13 cellular contexts compared by ENCODE assay signal in the genomic region with DNA sequence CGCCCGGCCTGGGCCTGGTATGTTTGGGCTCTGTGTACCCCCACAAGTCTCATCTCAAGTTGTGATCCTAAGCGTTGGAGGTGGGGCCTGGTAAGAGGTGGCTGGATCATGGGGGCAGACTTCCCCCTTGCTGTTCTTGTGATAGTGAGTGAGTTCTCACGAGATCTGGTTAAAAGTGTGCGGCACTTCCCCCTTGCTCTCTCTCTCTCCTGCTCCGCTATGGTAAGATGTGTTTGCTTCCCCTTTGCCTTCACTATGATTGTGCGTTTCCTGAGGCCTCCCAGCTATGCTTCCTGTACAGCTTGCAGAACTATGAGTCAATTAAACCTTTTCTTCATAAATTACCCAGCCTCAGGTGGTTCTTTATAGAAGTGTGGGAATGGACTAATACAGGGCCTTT. TPM values are rescaled to one million over a fixed set of nuclear protein-coding genes. Genes with fewer than 3 reads are reported as not detected.
DNase-seq lines count a peak whose midpoint lies in the region; ATAC-seq, FAIRE-seq and TF ChIP-seq lines count a peak whose summit lies in the region.
"Had no signal": no experiment of that assay in that cellular context is flagged by ENCODE, and none has a peak within 500 bp of the region (broad histone marks: within the 10 kb centered on the region; RNA-seq: fewer than 3 reads in every experiment).

No MANE protein-coding gene starts in this region.

- no peaks in the 10 kb centered on the region for H3K9me2 ChIP-seq in hepatocyte (replicated peaks; ENCODE audit: insufficient read depth)

- peak overlapping the region; percentile 12 for H3K27ac Mint-ChIP-seq in T-helper 17 cell
- H3K27ac Mint-ChIP-seq: nephron had no signal

- no TSS peak for BruUV-seq in endothelial cell of umbilical vein (replicated peaks; lab: Mats Ljungman, UMichigan)

- H3K9me3 ChIP-seq in T-helper 17 cell (ENCODE audit: control insufficient read depth, low read length, poor library complexity, severe bottlenecking) (no peaks in the 10 kb centered on the region), endothelial cell of umbilical vein (replicated peaks; ENCODE audit: control insufficient read depth, insufficient read depth, low read length) (no peaks in the 10 kb centered on the region), hepatocyte (ENCODE audit: low read depth) (no peaks in the 10 kb centered on the region)
- H3K9me3 ChIP-seq: transverse colon had no signal

- 88% methylated on average over 7 of the region's 7 CpGs for WGBS in hepatocyte (ENCODE audit: low lambda C conversion rate, missing lambda C conversion rate)

- peaks cover 13% of the 10 kb centered on the region for H3K4me1 Mint-ChIP-seq in T-helper 17 cell

- H3K4me3 ChIP-seq in GM12865 (ENCODE audit: low read depth, low read length) (no peak overlapping the region), endothelial cell of umbilical vein (replicated peaks in 1 of 3; ENCODE audit: insufficient read depth in 1 of 3, low read depth in 1 of 3, low read length in 3 of 3) (no peak overlapping the region), hepatocyte (no peak overlapping the region)
- H3K4me3 ChIP-seq: transverse colon had no signal

- peak; percentile 62 for ATAC-seq in T-helper 17 cell

- H3K27me3 Mint-ChIP-seq in T-helper 17 cell, result no peaks in the 10 kb centered on the region

- H3K4me3 Mint-ChIP-seq in T-helper 17 cell, result peak overlapping the region; percentile 3
- H3K4me3 Mint-ChIP-seq: nephron had no signal

- H3K4me1 ChIP-seq in endothelial cell of umbilical vein (ENCODE audit: control insufficient read depth, extremely low read depth, insufficient read depth, low read length) (peaks cover 32% of the 10 kb centered on the region), hepatocyte (ENCODE audit: insufficient read depth) (no peaks in the 10 kb centered on the region)
- H3K4me1 ChIP-seq: transverse colon had no signal

- DNase-seq in Ammon's horn (ENCODE audit: low spot score) (peak; percentile 38), GM12865 (ENCODE audit: low read depth) (peak; percentile 74), T-helper 17 cell (no peak), endothelial cell of umbilical vein (ENCODE audit: low read depth, low spot score) (peak; percentile 90), dedifferentiated amniotic fluid mesenchymal stem cell (ENCODE audit: extremely low spot score) (no peak), T1000 (lab: John Stamatoyannopoulos, UW) (no peak), kidney tubule cell (ENCODE audit: low spot score) (no peak), hepatocyte (ENCODE audit: low spot score) (no peak)
- DNase-seq: DMS 273 treated with DMSO at 0.1 percent for 48 hours, NCI-H1105 treated with DMSO at 0.1 percent for 48 hours, transverse colon had no signal

- H3K36me3 Mint-ChIP-seq in T-helper 17 cell (ENCODE audit: low read depth), result no peaks in the 10 kb centered on the region

- POLR2A ChIA-PET in endothelial cell of umbilical vein (lab: Charles Lee), result no interaction called here

- H2AFZ ChIP-seq in endothelial cell of umbilical vein (ENCODE audit: low read depth, low read length) (peak overlapping the region; percentile 64), hepatocyte (no peak overlapping the region)

- H4K20me1 ChIP-seq in endothelial cell of umbilical vein (replicated peaks; ENCODE audit: control insufficient read depth, extremely low read depth, insufficient read depth, low read length), result no peaks in the 10 kb centered on the region
- H4K20me1 ChIP-seq in hepatocyte (ENCODE audit: insufficient read depth, poor library complexity, severe bottlenecking), result no peaks in the 10 kb centered on the region

- TF ChIP-seq CTCF in GM12865 (IDR thresholded peaks at IDR 0.05; ENCODE audit: insufficient read depth, low read depth, low read length, missing control alignments) (no peak), endothelial cell of umbilical vein (IDR thresholded peaks at IDR 0.05; ENCODE audit: extremely low read depth in 1 of 2, insufficient read depth in 1 of 2, low read depth in 1 of 2, low read length in 2 of 2) (no peak), hepatocyte (IDR thresholded peaks at IDR 0.05; ENCODE audit: poor library complexity) (no peak)

- H3K27me3 ChIP-seq in endothelial cell of umbilical vein (ENCODE audit: control insufficient read depth in 2 of 2, insufficient read depth in 2 of 2, low read length in 2 of 2) (no peaks in the 10 kb centered on the region), hepatocyte (no peaks in the 10 kb centered on the region)
- H3K27me3 ChIP-seq: transverse colon had no signal

- H3K36me3 ChIP-seq in endothelial cell of umbilical vein (ENCODE audit: control insufficient read depth in 2 of 2, extremely low read depth in 1 of 2, insufficient read depth in 2 of 2, low read length in 2 of 2) (no peaks in the 10 kb centered on the region), hepatocyte (replicated peaks; ENCODE audit: insufficient read depth, low read depth) (no peaks in the 10 kb centered on the region)
- H3K36me3 ChIP-seq: transverse colon had no signal

- peak overlapping the region; percentile 67 for H3K27ac ChIP-seq in endothelial cell of umbilical vein (ENCODE audit: insufficient read depth, low read depth, low read length)
- H3K27ac ChIP-seq in hepatocyte, result no peak overlapping the region

- CTCF ChIA-PET in endothelial cell of umbilical vein (lab: Charles Lee), result interaction anchor here (2.6 kb wide), 1 partner anchor 28 kb away, joined by 7 read pairs; no protein-coding TSS in a partner anchor

- H3K4me2 ChIP-seq in endothelial cell of umbilical vein (ENCODE audit: insufficient read depth, low read length), result no peak overlapping the region
- no peak overlapping the region for H3K4me2 ChIP-seq in hepatocyte

- intact Hi-C loops in endothelial cell of umbilical vein (cut with micrococcal nuclease), result loop anchor here (1.0 kb wide), 2 partner anchors 39 to 51 kb away; no protein-coding TSS in a partner anchor

- H3K79me2 ChIP-seq in endothelial cell of umbilical vein (ENCODE audit: control insufficient read depth, insufficient read depth, low read length), result no peaks in the 10 kb centered on the region
- no peaks in the 10 kb centered on the region for H3K79me2 ChIP-seq in hepatocyte

- H3K9me1 ChIP-seq in endothelial cell of umbilical vein (replicated peaks; ENCODE audit: control insufficient read depth, extremely low read depth, insufficient read depth, low read length), result no peaks in the 10 kb centered on the region

- dilution Hi-C loops in endothelial cell of umbilical vein (cut with MboI; ENCODE audit: extremely low pct_ligation_motif_present, low sequenced_read_pairs), result no loop called here

- FAIRE-seq in endothelial cell of umbilical vein (lab: Jason Lieb, UNC), result peak; percentile 98
- FAIRE-seq: H54 had no signal

- no peak overlapping the region for H3K9ac ChIP-seq in endothelial cell of umbilical vein (replicated peaks; ENCODE audit: extremely low read depth, insufficient read depth, low read length)

- TF ChIP-seq POLR2A in endothelial cell of umbilical vein (IDR thresholded peaks at IDR 0.05; ENCODE audit: low read depth, low read length), result no peak

TF ChIP-seq in endothelial cell of umbilical vein, 7 proteins besides CTCF, POLR2A, EP300 and RAD21:
- no peak for TF ChIP-seq MYC (IDR thresholded peaks at IDR 0.05; ENCODE audit: low read depth, low read length)
- TF ChIP-seq JUN (IDR thresholded peaks at IDR 0.05; ENCODE audit: borderline replicate concordance, insufficient read depth, insufficient read length, low read depth), result peak; percentile 42
- TF ChIP-seq POLR2AphosphoS5 (IDR thresholded peaks at IDR 0.05; ENCODE audit: insufficient read depth, low read depth, low read length), result peak; percentile 20
- peak; percentile 44 for TF ChIP-seq FOS (IDR thresholded peaks at IDR 0.05; ENCODE audit: borderline replicate concordance, insufficient read depth, low read length)

RNA-seq across cellular contexts. Expression of gene CHST7, which starts 53.0 kb away (rescaled TPM):
- total RNA-seq in T-helper 17 cell (1 to 10 TPM; 6.3 to 6.6 TPM), endothelial cell of umbilical vein (9.8 and 11.2 TPM in 2 replicates), hepatocyte (5.5 and 5.6 TPM in 2 replicates)
- polyA plus RNA-seq in endothelial cell of umbilical vein (4.5 and 5.2 TPM in 2 replicates), hepatocyte (2.3 and 7.8 TPM in 2 replicates)
- polyA plus RNA-seq in endothelial cell of umbilical vein (2011; cell fraction: cytosol; rRNA removed), result 2.5 and 3.7 TPM in 2 replicates
- polyA plus RNA-seq in endothelial cell of umbilical vein (2011; cell fraction: nucleus; rRNA removed), result 1.2 and 1.6 TPM in 2 replicates
- 5.2 and 9.5 TPM in 2 replicates for polyA plus RNA-seq in endothelial cell of umbilical vein (2012)
- 2.3 and 3.7 TPM in 2 replicates for polyA minus RNA-seq in endothelial cell of umbilical vein
- 0.51 TPM for polyA minus RNA-seq in endothelial cell of umbilical vein (2011; cell fraction: cytosol; rRNA and poly(A)+ RNA removed)
- polyA minus RNA-seq in endothelial cell of umbilical vein (2011; cell fraction: nucleus; rRNA and poly(A)+ RNA removed), result 1.9 and 3.0 TPM in 2 replicates

Comparison
In these comparisons a context has a peak if more than half of its experiments do, and no peak if none do; other contexts are left out.
1. DNase-seq: peak in Ammon's horn (single experiment), GM12865 (single experiment) and endothelial cell of umbilical vein (single experiment); none in T-helper 17 cell (0 of 3), dedifferentiated amniotic fluid mesenchymal stem cell (single experiment), T1000 (single experiment), kidney tubule cell (single experiment) and hepatocyte (single experiment).